9 cellular contexts compared by ENCODE assay signal in genomic region chr6:31087494-31088089, GRCh38. TPM values are rescaled to one million over a fixed set of nuclear protein-coding genes. Genes with fewer than 3 reads are reported as not detected.
A peak's percentile ranks its signal among the peaks of the same experiment; 100 is the strongest.
DNase-seq lines count a peak whose midpoint lies in the region; ATAC-seq and TF ChIP-seq lines count a peak whose summit lies in the region.
"Had no signal": no experiment of that assay in that cellular context is flagged by ENCODE, and none has a peak within 500 bp of the region (broad histone marks: within the 10 kb centered on the region; RNA-seq: fewer than 3 reads in every experiment).

No MANE protein-coding gene starts in this region.

- H3K36me3 Mint-ChIP-seq in activated T-helper 17 cell treated with anti-CD3 and anti-CD28 coated beads, Interleukin-2, amount 50 U/mL, for 72 hours (ENCODE audit: low read depth), result no peaks in the 10 kb centered on the region

- no peak overlapping the region for H3K27ac ChIP-seq in testis

- intact Hi-C loops in testis (cut with DNase I; ENCODE audit: low total_unique reads), result no loop called here

- H3K4me1 ChIP-seq in testis, result no peaks in the 10 kb centered on the region

- no peak overlapping the region for H3K4me3 Mint-ChIP-seq in activated T-helper 17 cell treated with anti-CD3 and anti-CD28 coated beads, Interleukin-2, amount 50 U/mL, for 72 hours

- H3K9me3 Mint-ChIP-seq in activated T-helper 17 cell treated with anti-CD3 and anti-CD28 coated beads, Interleukin-2, amount 50 U/mL, for 72 hours, result no peaks in the 10 kb centered on the region

- H3K4me1 Mint-ChIP-seq in activated T-helper 17 cell treated with anti-CD3 and anti-CD28 coated beads, Interleukin-2, amount 50 U/mL, for 72 hours, result peaks cover 13% of the 10 kb centered on the region

- H3K27me3 Mint-ChIP-seq in activated T-helper 17 cell treated with anti-CD3 and anti-CD28 coated beads, Interleukin-2, amount 50 U/mL, for 72 hours, result no peaks in the 10 kb centered on the region

- peak; percentile 83 for TF ChIP-seq CTCF in LNCaP clone FGC (IDR thresholded peaks at IDR 0.05; ENCODE audit: control insufficient read depth, extremely low read depth, insufficient read depth)
- TF ChIP-seq CTCF in fibroblast of villous mesenchyme (IDR thresholded peaks at IDR 0.05; ENCODE audit: insufficient read depth, low read depth, low read length), result peak; percentile 77
- TF ChIP-seq CTCF in testis (IDR thresholded peaks at IDR 0.05), result peak; percentile 52 to 92 (median 88)

- H3K27ac Mint-ChIP-seq in activated T-helper 17 cell treated with anti-CD3 and anti-CD28 coated beads, Interleukin-2, amount 50 U/mL, for 72 hours, result peak overlapping the region; percentile 55

- no peaks in the 10 kb centered on the region for H3K36me3 ChIP-seq in testis (ENCODE audit: low read depth, missing control alignments)

- 7 to 10% methylated on average over 14 of the region's 14 CpGs for WGBS in testis, 2 donors

- no peaks in the 10 kb centered on the region for H3K9me3 ChIP-seq in testis

- no peaks in the 10 kb centered on the region for H3K27me3 ChIP-seq in testis

- H3K4me3 ChIP-seq in LNCaP clone FGC (ENCODE audit: low read depth, low read length), result no peak overlapping the region
- no peak overlapping the region for H3K4me3 ChIP-seq in fibroblast of villous mesenchyme (ENCODE audit: low read depth, low read length)
- H3K4me3 ChIP-seq in testis, result peak overlapping the region in 1 of 2 donors; percentile 4

- DNase-seq in NCI-H2081 (lab: John Stamatoyannopoulos, UW) (peak; percentile 72 to 78), NCI-H2081 treated with DMSO at 0.1 percent for 48 hours (lab: John Stamatoyannopoulos, UW) (no peak), LNCaP clone FGC (ENCODE audit: low read depth) (peak; percentile 56), SHP77 (lab: John Stamatoyannopoulos, UW) (peak; percentile 65 to 74), fibroblast of villous mesenchyme (ENCODE audit: low read depth) (peak; percentile 88), occipital lobe (lab: John Stamatoyannopoulos, UW) (peak; percentile 70), testis (peak; percentile 96)

- no peak for TF ChIP-seq POLR2A in testis (IDR thresholded peaks at IDR 0.05)

- peak; percentile 99 for ATAC-seq in activated T-helper 17 cell treated with anti-CD3 and anti-CD28 coated beads, Interleukin-2, amount 50 U/mL, for 72 hours (replicated peaks)

RNA-seq across cellular contexts. Expression of gene C6orf15, which starts 24.8 kb away (rescaled TPM):
- total RNA-seq in activated T-helper 17 cell treated with anti-CD3 and anti-CD28 coated beads, Interleukin-2, amount 50 U/mL, for 72 hours, result not detected
- total RNA-seq in fibroblast of villous mesenchyme (not detected in 2 replicates), occipital lobe (not detected), testis (not detected)
- polyA plus RNA-seq in testis (ENCODE audit: insufficient read depth, low read depth, low replicate concordance), result not detected
- total RNA-seq: subcutaneous adipose tissue had no signal

RNA-seq across cellular contexts. Expression of gene PSORS1C1, which starts 27.0 kb away (rescaled TPM):
- not detected for total RNA-seq in activated T-helper 17 cell treated with anti-CD3 and anti-CD28 coated beads, Interleukin-2, amount 50 U/mL, for 72 hours
- total RNA-seq in fibroblast of villous mesenchyme (0.97 and 3.0 TPM in 2 replicates), occipital lobe (not detected), testis (10 to 100 TPM; 28.0 to 32.7 TPM)
- 126 TPM for polyA plus RNA-seq in testis (ENCODE audit: insufficient read depth, low read depth, low replicate concordance)

RNA-seq across cellular contexts. Expression of gene CDSN, which starts 32.7 kb away (rescaled TPM):
- total RNA-seq in activated T-helper 17 cell treated with anti-CD3 and anti-CD28 coated beads, Interleukin-2, amount 50 U/mL, for 72 hours, result not detected
- total RNA-seq in fibroblast of villous mesenchyme, result not detected in 2 replicates
- not detected for total RNA-seq in occipital lobe
- total RNA-seq in testis, result under 1 TPM in 1 of 2 donors, not detected in 1; 0.06 TPM
- 0.32 TPM for polyA plus RNA-seq in testis (ENCODE audit: insufficient read depth, low read depth, low replicate concordance)
- total RNA-seq: subcutaneous adipose tissue had no signal

RNA-seq across cellular contexts. Expression of gene PSORS1C2, which starts 51.3 kb away (rescaled TPM):
- total RNA-seq in activated T-helper 17 cell treated with anti-CD3 and anti-CD28 coated beads, Interleukin-2, amount 50 U/mL, for 72 hours, result not detected
- total RNA-seq in fibroblast of villous mesenchyme (not detected in 2 replicates), occipital lobe (not detected), testis (not detected)
- not detected for polyA plus RNA-seq in testis (ENCODE audit: insufficient read depth, low read depth, low replicate concordance)
- total RNA-seq: subcutaneous adipose tissue had no signal
